25 cellular contexts compared by ENCODE assay signal in genomic region chr6:31075528-31075927, GRCh38. TPM values are rescaled to one million over a fixed set of nuclear protein-coding genes. Genes with fewer than 3 reads are reported as not detected.
DNase-seq lines count a peak whose midpoint lies in the region; TF ChIP-seq lines count a peak whose summit lies in the region.
"Had no signal": no experiment of that assay in that cellular context is flagged by ENCODE, and none has a peak within 500 bp of the region (broad histone marks: within the 10 kb centered on the region; RNA-seq: fewer than 3 reads in every experiment).

No MANE protein-coding gene starts in this region.

- H3K36me3 ChIP-seq in brain microvascular endothelial cell (replicated peaks): no peaks in the 10 kb centered on the region
- H3K36me3 ChIP-seq: cardiac muscle cell, heart left ventricle had no signal

- no peaks in the 10 kb centered on the region for H3K27me3 Mint-ChIP-seq in glutamatergic neuron (ENCODE audit: unreplicated experiment)
- H3K27me3 Mint-ChIP-seq: activated CD4-positive, alpha-beta T cell treated with anti-CD3 and anti-CD28 coated beads for 36 hours had no signal

- TF ChIP-seq CTCF in brain microvascular endothelial cell (IDR thresholded peaks at IDR 0.05; ENCODE audit: low read depth, low read length, missing control alignments) (no peak), glutamatergic neuron (IDR thresholded peaks at IDR 0.05; ENCODE audit: partially characterized antibody, unreplicated experiment) (no peak)

- no peak overlapping the region for H3K4me3 ChIP-seq in brain microvascular endothelial cell (ENCODE audit: low read depth, low read length)
- H3K4me3 ChIP-seq: cardiac muscle cell, dorsolateral prefrontal cortex, heart left ventricle had no signal

- H3K36me3 Mint-ChIP-seq in glutamatergic neuron (ENCODE audit: unreplicated experiment): no peaks in the 10 kb centered on the region
- H3K36me3 Mint-ChIP-seq: activated naive CD8-positive, alpha-beta T cell treated with anti-CD3 and anti-CD28 coated beads, Interleukin-2, amount 10 ng/mL, durations not matched to agents 7 days and 5 days; immature natural killer cell; stimulated activated effector memory CD8-positive, alpha-beta T cell treated with anti-CD3 and anti-CD28 coated beads, Interleukin-12 subunit alpha, Interleukin-12 subunit beta, amount 100 ng/mL, for 72 hours had no signal

- H3K27me3 ChIP-seq in brain microvascular endothelial cell (replicated peaks): no peaks in the 10 kb centered on the region
- H3K27me3 ChIP-seq: cardiac muscle cell, dorsolateral prefrontal cortex, heart left ventricle had no signal

- DNase-seq in EH (ENCODE audit: low read depth) (peak; percentile 86), M059J (ENCODE audit: low read depth) (peak; percentile 61), brain microvascular endothelial cell (peak; percentile 82), hepatic stellate cell (ENCODE audit: low spot score) (peak; percentile 75), NCI-H1048 (lab: John Stamatoyannopoulos, UW) (no peak), glutamatergic neuron (no peak), cortex of kidney (lab: John Stamatoyannopoulos, UW) (no peak)
- no peak for DNase-seq in stimulated activated CD4-positive, alpha-beta T cell treated with anti-CD3 and anti-CD28 coated beads, Interleukin-12 subunit alpha, Interleukin-12 subunit beta, amount 100 ng/mL, for 4 hours
- DNase-seq: activated CD4-positive, alpha-beta T cell treated with anti-CD3 and anti-CD28 coated beads for 36 hours; activated naive CD8-positive, alpha-beta T cell treated with anti-CD3 and anti-CD28 coated beads, Interleukin-2, amount 10 ng/mL, durations not matched to agents 7 days and 5 days; DND-41; dorsolateral prefrontal cortex; erythroblast; heart left ventricle; immature natural killer cell; left ventricle myocardium superior; NCI-H1694 treated with DMSO at 0.1 percent for 48 hours; NCI-H345; nucleus accumbens; retina; stimulated activated CD4-positive, alpha-beta T cell treated with anti-CD3 and anti-CD28 coated beads, Interleukin-15, amount 100 ng/mL, for 24 hours; SW 1271 had no signal

- no peaks in the 10 kb centered on the region for H3K9me3 Mint-ChIP-seq in glutamatergic neuron (ENCODE audit: unreplicated experiment)
- H3K9me3 Mint-ChIP-seq: activated naive CD8-positive, alpha-beta T cell treated with anti-CD3 and anti-CD28 coated beads, Interleukin-2, amount 10 ng/mL, durations not matched to agents 7 days and 5 days; immature natural killer cell; stimulated activated effector memory CD8-positive, alpha-beta T cell treated with anti-CD3 and anti-CD28 coated beads, Interleukin-12 subunit alpha, Interleukin-12 subunit beta, amount 100 ng/mL, for 72 hours had no signal

- in situ Hi-C loops in brain microvascular endothelial cell (cut with HindIII; ENCODE audit: low pct_ligation_motif_present, low sequenced_read_pairs): no loop called here

- H3K4me3 Mint-ChIP-seq in glutamatergic neuron (ENCODE audit: unreplicated experiment): no peak overlapping the region
- H3K4me3 Mint-ChIP-seq: activated CD4-positive, alpha-beta T cell treated with anti-CD3 and anti-CD28 coated beads for 36 hours; activated naive CD8-positive, alpha-beta T cell treated with anti-CD3 and anti-CD28 coated beads, Interleukin-2, amount 10 ng/mL, durations not matched to agents 7 days and 5 days; immature natural killer cell; stimulated activated effector memory CD8-positive, alpha-beta T cell treated with anti-CD3 and anti-CD28 coated beads, Interleukin-12 subunit alpha, Interleukin-12 subunit beta, amount 100 ng/mL, for 72 hours had no signal

- H3K4me1 Mint-ChIP-seq in glutamatergic neuron (ENCODE audit: low read depth, unreplicated experiment): no peaks in the 10 kb centered on the region

- no peak overlapping the region for H3K27ac ChIP-seq in brain microvascular endothelial cell
- H3K27ac ChIP-seq: cardiac muscle cell, dorsolateral prefrontal cortex, heart left ventricle had no signal

- no peak overlapping the region for H3K27ac Mint-ChIP-seq in glutamatergic neuron (ENCODE audit: unreplicated experiment)
- H3K27ac Mint-ChIP-seq: activated CD4-positive, alpha-beta T cell treated with anti-CD3 and anti-CD28 coated beads for 36 hours; activated naive CD8-positive, alpha-beta T cell treated with anti-CD3 and anti-CD28 coated beads, Interleukin-2, amount 10 ng/mL, durations not matched to agents 7 days and 5 days; immature natural killer cell; stimulated activated effector memory CD8-positive, alpha-beta T cell treated with anti-CD3 and anti-CD28 coated beads, Interleukin-12 subunit alpha, Interleukin-12 subunit beta, amount 100 ng/mL, for 72 hours had no signal

RNA-seq across cellular contexts. Expression of gene C6orf15, which starts 36.8 kb away (rescaled TPM):
- not detected in 2 replicates for total RNA-seq in M059J (2014; rRNA removed; shearing (Covaris generic))
- total RNA-seq in glutamatergic neuron (ENCODE audit: unreplicated experiment): not detected
- total RNA-seq: activated CD4-positive, alpha-beta T cell treated with anti-CD3 and anti-CD28 coated beads for 36 hours; activated naive CD8-positive, alpha-beta T cell treated with anti-CD3 and anti-CD28 coated beads, Interleukin-2, amount 10 ng/mL, durations not matched to agents 7 days and 5 days; cardiac muscle cell; dorsolateral prefrontal cortex; H4; heart left ventricle; left ventricle myocardium superior had no signal

RNA-seq across cellular contexts. Expression of gene PSORS1C1, which starts 39.1 kb away (rescaled TPM):
- 0.15 and 8.3 TPM in 2 replicates for total RNA-seq in M059J (2014; rRNA removed; shearing (Covaris generic))
- total RNA-seq in glutamatergic neuron (ENCODE audit: unreplicated experiment): not detected
- total RNA-seq: activated naive CD8-positive, alpha-beta T cell treated with anti-CD3 and anti-CD28 coated beads, Interleukin-2, amount 10 ng/mL, durations not matched to agents 7 days and 5 days; cardiac muscle cell had no signal

RNA-seq across cellular contexts. Expression of gene CDSN, which starts 44.7 kb away (rescaled TPM):
- not detected in 2 replicates for total RNA-seq in M059J (2014; rRNA removed; shearing (Covaris generic))
- not detected for total RNA-seq in glutamatergic neuron (ENCODE audit: unreplicated experiment)
- total RNA-seq: activated CD4-positive, alpha-beta T cell treated with anti-CD3 and anti-CD28 coated beads for 36 hours; activated naive CD8-positive, alpha-beta T cell treated with anti-CD3 and anti-CD28 coated beads, Interleukin-2, amount 10 ng/mL, durations not matched to agents 7 days and 5 days; cardiac muscle cell; dorsolateral prefrontal cortex; H4; left ventricle myocardium superior had no signal

Comparison
In these comparisons a context has a peak if more than half of its experiments do, and no peak if none do; other contexts are left out.
1. DNase-seq: peak in EH (single experiment), M059J (single experiment), brain microvascular endothelial cell (single experiment) and hepatic stellate cell (single experiment); none in stimulated activated CD4-positive, alpha-beta T cell treated with anti-CD3 and anti-CD28 coated beads, Interleukin-12 subunit alpha, Interleukin-12 subunit beta, amount 100 ng/mL, for 4 hours (single experiment), NCI-H1048 (single experiment), glutamatergic neuron (single experiment) and cortex of kidney (single experiment).